In the genomic region with DNA sequence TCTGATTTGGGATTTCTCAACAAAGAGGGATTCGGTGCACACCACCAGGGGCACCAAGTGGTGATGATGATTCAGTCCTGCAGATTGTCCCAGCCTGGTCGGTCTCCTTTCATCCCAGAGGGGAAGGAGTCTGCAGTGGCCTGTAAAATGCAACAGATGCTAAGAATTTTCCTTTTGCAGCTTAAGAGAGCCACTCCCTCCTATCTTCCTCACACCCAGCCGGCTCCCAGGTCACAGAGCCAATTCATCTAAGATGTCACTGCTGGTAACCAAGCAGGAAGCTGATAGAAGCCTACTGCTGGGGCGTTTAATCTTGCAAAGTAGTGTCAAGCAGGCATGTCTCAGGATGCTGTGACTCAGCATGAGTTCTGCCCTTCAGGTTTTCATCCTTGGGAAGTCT, we compare ENCODE assay signal across 18 cellular contexts.
DNase-seq lines count a peak whose midpoint lies in the region; ATAC-seq, FAIRE-seq and TF ChIP-seq lines count a peak whose summit lies in the region.
"Had no signal": no experiment of that assay in that cellular context is flagged by ENCODE, and none has a peak within 500 bp of the region (broad histone marks: within the 10 kb centered on the region; RNA-seq: fewer than 3 reads in every experiment).

No MANE protein-coding gene starts in this region.

- no peaks in the 10 kb centered on the region for H3K27me3 ChIP-seq in A673 (replicated peaks; ENCODE audit: insufficient read depth, low read depth, low read length, poor library complexity)
- H3K27me3 ChIP-seq: BLaER1, right lobe of liver had no signal

- intact Hi-C loops in A673 (cut with micrococcal nuclease; ENCODE audit: unreplicated experiment), result no loop called here

- no peak for FAIRE-seq in H54 (lab: Jason Lieb, UNC)

- no peaks in the 10 kb centered on the region for H3K9me3 Mint-ChIP-seq in WTC11
- H3K9me3 Mint-ChIP-seq: activated naive CD4-positive, alpha-beta T cell treated with anti-CD3 and anti-CD28 coated beads, Interleukin-2, amount 10 ng/mL, durations not matched to agents 7 days and 5 days; brain; memory B cell had no signal

- DNase-seq in AG20443 (ENCODE audit: low spot score) (peak; percentile 40), H54 (ENCODE audit: insufficient read length, low spot score) (peak; percentile 31), WTC11 (ENCODE audit: low spot score) (no peak), kidney tubule cell (ENCODE audit: low spot score) (peak; percentile 81), activated gamma-delta T cell treated with Interleukin-2 at 50 U/mL for 16 hours (no peak), midbrain (lab: John Stamatoyannopoulos, UW) (no peak), A673 (ENCODE audit: low spot score) (no peak)
- no peak for DNase-seq in effector CD4-positive, alpha-beta T cell
- DNase-seq: activated naive CD4-positive, alpha-beta T cell treated with anti-CD3 and anti-CD28 coated beads, Interleukin-2, amount 10 ng/mL, durations not matched to agents 7 days and 5 days; foreskin fibroblast; NCI-H187; NCI-H510A treated with DMSO at 0.1 percent for 48 hours; right lobe of liver; SK-N-SH had no signal

- peak; percentile 26 for ATAC-seq in WTC11
- ATAC-seq: right lobe of liver had no signal

- H3K4me1 ChIP-seq in A673 (ENCODE audit: insufficient read depth, low read length, poor library complexity, severe bottlenecking), result no peaks in the 10 kb centered on the region
- H3K4me1 ChIP-seq: right lobe of liver had no signal

- no peaks in the 10 kb centered on the region for H3K36me3 ChIP-seq in A673 (ENCODE audit: insufficient read depth, low read length, poor library complexity, severe bottlenecking)
- H3K36me3 ChIP-seq: BLaER1, right lobe of liver, thoracic aorta had no signal

- TF ChIP-seq POLR2A in H54 (IDR thresholded peaks at IDR 0.05; ENCODE audit: low read depth, low read length), result no peak

- no peak overlapping the region for H3K4me3 Mint-ChIP-seq in WTC11
- H3K4me3 Mint-ChIP-seq: activated naive CD4-positive, alpha-beta T cell treated with anti-CD3 and anti-CD28 coated beads, Interleukin-2, amount 10 ng/mL, durations not matched to agents 7 days and 5 days; brain; memory B cell had no signal

- no TSS peak for BruUV-seq in A673 (replicated peaks; lab: Mats Ljungman, UMichigan)

- no peaks in the 10 kb centered on the region for H3K36me3 Mint-ChIP-seq in WTC11
- H3K36me3 Mint-ChIP-seq: activated naive CD4-positive, alpha-beta T cell treated with anti-CD3 and anti-CD28 coated beads, Interleukin-2, amount 10 ng/mL, durations not matched to agents 7 days and 5 days; brain; memory B cell had no signal

- H3K27ac ChIP-seq in A673 (ENCODE audit: low read depth, low read length, poor library complexity, severe bottlenecking), result no peak overlapping the region
- H3K27ac ChIP-seq: BLaER1, right lobe of liver, thoracic aorta had no signal

- POLR2A ChIA-PET in WTC11 (lab: Charles Lee) (no interaction called here), A673 (lab: Charles Lee; ENCODE audit: low non-redundant PET) (no interaction called here)

- no peaks in the 10 kb centered on the region for H3K9me3 ChIP-seq in A673 (ENCODE audit: low read depth, low read length, poor library complexity, severe bottlenecking)
- H3K9me3 ChIP-seq: BLaER1, right lobe of liver, SK-N-SH, thoracic aorta had no signal

- CTCF ChIA-PET in WTC11 (lab: Charles Lee), result no interaction called here
- CTCF ChIA-PET in A673 (lab: Charles Lee), result no interaction called here

- H3K27me3 Mint-ChIP-seq in WTC11 (ENCODE audit: low read depth), result peaks cover 6% of the 10 kb centered on the region
- H3K27me3 Mint-ChIP-seq: activated naive CD4-positive, alpha-beta T cell treated with anti-CD3 and anti-CD28 coated beads, Interleukin-2, amount 10 ng/mL, durations not matched to agents 7 days and 5 days had no signal

- no peak for TF ChIP-seq CTCF in WTC11 (IDR thresholded peaks at IDR 0.05)
- TF ChIP-seq CTCF in A673 (conservative IDR thresholded peaks at IDR 0.05; ENCODE audit: low read depth, low read length), result no peak

- H3K4me1 Mint-ChIP-seq in WTC11, result peaks cover 17% of the 10 kb centered on the region

- no peak overlapping the region for H3K27ac Mint-ChIP-seq in WTC11
- H3K27ac Mint-ChIP-seq: activated naive CD4-positive, alpha-beta T cell treated with anti-CD3 and anti-CD28 coated beads, Interleukin-2, amount 10 ng/mL, durations not matched to agents 7 days and 5 days; brain; memory B cell had no signal

- no peak overlapping the region for H3K4me3 ChIP-seq in A673 (ENCODE audit: low read depth, low read length, poor library complexity, severe bottlenecking)
- H3K4me3 ChIP-seq: BLaER1, right lobe of liver, thoracic aorta had no signal

TF ChIP-seq in WTC11, 78 proteins besides CTCF, POLR2A, EP300 and RAD21:
- TF ChIP-seq FOXP1 (CRISPR knock-in tag; IDR thresholded peaks at IDR 0.05; ENCODE audit: borderline replicate concordance), result no peak
- no peak for TF ChIP-seq SOX15 (CRISPR knock-in tag; IDR thresholded peaks at IDR 0.05)
- no peak for TF ChIP-seq ZNF219 (CRISPR knock-in tag; IDR thresholded peaks at IDR 0.05; ENCODE audit: borderline replicate concordance)
- TF ChIP-seq, protein P1, sequence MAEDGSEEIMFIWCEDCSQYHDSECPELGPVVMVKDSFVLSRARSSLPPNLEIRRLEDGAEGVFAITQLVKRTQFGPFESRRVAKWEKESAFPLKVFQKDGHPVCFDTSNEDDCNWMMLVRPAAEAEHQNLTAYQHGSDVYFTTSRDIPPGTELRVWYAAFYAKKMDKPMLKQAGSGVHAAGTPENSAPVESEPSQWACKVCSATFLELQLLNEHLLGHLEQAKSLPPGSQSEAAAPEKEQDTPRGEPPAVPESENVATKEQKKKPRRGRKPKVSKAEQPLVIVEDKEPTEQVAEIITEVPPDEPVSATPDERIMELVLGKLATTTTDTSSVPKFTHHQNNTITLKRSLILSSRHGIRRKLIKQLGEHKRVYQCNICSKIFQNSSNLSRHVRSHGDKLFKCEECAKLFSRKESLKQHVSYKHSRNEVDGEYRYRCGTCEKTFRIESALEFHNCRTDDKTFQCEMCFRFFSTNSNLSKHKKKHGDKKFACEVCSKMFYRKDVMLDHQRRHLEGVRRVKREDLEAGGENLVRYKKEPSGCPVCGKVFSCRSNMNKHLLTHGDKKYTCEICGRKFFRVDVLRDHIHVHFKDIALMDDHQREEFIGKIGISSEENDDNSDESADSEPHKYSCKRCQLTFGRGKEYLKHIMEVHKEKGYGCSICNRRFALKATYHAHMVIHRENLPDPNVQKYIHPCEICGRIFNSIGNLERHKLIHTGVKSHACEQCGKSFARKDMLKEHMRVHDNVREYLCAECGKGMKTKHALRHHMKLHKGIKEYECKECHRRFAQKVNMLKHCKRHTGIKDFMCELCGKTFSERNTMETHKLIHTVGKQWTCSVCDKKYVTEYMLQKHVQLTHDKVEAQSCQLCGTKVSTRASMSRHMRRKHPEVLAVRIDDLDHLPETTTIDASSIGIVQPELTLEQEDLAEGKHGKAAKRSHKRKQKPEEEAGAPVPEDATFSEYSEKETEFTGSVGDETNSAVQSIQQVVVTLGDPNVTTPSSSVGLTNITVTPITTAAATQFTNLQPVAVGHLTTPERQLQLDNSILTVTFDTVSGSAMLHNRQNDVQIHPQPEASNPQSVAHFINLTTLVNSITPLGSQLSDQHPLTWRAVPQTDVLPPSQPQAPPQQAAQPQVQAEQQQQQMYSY (CRISPR knock-in tag; IDR thresholded peaks at IDR 0.05), result no peak
- TF ChIP-seq, protein P2, sequence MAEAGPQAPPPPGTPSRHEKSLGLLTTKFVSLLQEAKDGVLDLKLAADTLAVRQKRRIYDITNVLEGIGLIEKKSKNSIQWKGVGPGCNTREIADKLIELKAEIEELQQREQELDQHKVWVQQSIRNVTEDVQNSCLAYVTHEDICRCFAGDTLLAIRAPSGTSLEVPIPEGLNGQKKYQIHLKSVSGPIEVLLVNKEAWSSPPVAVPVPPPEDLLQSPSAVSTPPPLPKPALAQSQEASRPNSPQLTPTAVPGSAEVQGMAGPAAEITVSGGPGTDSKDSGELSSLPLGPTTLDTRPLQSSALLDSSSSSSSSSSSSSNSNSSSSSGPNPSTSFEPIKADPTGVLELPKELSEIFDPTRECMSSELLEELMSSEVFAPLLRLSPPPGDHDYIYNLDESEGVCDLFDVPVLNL (CRISPR knock-in tag; IDR thresholded peaks at IDR 0.05; ENCODE audit: borderline replicate concordance, low read depth), result no peak

Comparison
In these comparisons a context has a peak if more than half of its experiments do, and no peak if none do; other contexts are left out.
1. DNase-seq: peak in AG20443 (single experiment), H54 (single experiment) and kidney tubule cell (single experiment); none in WTC11 (single experiment), activated gamma-delta T cell treated with Interleukin-2 at 50 U/mL for 16 hours (single experiment), effector CD4-positive, alpha-beta T cell (single experiment), midbrain (single experiment) and A673 (single experiment).